19 cellular contexts compared by ENCODE assay signal in genomic region chr1:11279630-11280029, GRCh38. TPM values are rescaled to one million over a fixed set of nuclear protein-coding genes. Genes with fewer than 3 reads are reported as not detected.
DNase-seq lines count a peak whose midpoint lies in the region; ATAC-seq and TF ChIP-seq lines count a peak whose summit lies in the region.
"Had no signal": no experiment of that assay in that cellular context is flagged by ENCODE, and none has a peak within 500 bp of the region (broad histone marks: within the 10 kb centered on the region; RNA-seq: fewer than 3 reads in every experiment).

No MANE protein-coding gene starts in this region.

- peaks cover 53 to 71% (median 63%) of the 10 kb centered on the region in 10 experiments for H3K4me1 ChIP-seq in BLaER1 treated with 17β-estradiol and CSF1 and Interleukin-3, amounts not matched to agents 10 nM and 100 nM
- H3K4me1 ChIP-seq in CD8-positive, alpha-beta T cell (ENCODE audit: insufficient read depth, low read length): peaks cover 71% of the 10 kb centered on the region

- CTCF ChIA-PET in CD8-positive, alpha-beta T cell (lab: Charles Lee): interaction anchor here (0.6 to 1.7 kb wide), 3 partner anchors 17 to 106 kb away, joined by 3 to 8 read pairs (median 3); partner anchors contain the start of gene MTOR
- CTCF ChIA-PET in activated CD8-positive, alpha-beta T cell treated with anti-CD3 and anti-CD28 coated beads, Interleukin-2, amount 10 ng/mL, durations not matched to agents 7 days and 5 days (lab: Charles Lee): interaction anchor here (0.9 to 1.7 kb wide), 2 partner anchors 17 to 629 kb away, joined by 3 to 6 read pairs; partner anchors contain the start of gene MTOR

- DNase-seq in CD8-positive, alpha-beta T cell: no peak
- no peak for DNase-seq in activated CD8-positive, alpha-beta T cell treated with anti-CD3 and anti-CD28 coated beads, Interleukin-2, amount 10 ng/mL, durations not matched to agents 7 days and 5 days
- DNase-seq in memory B cell (ENCODE audit: low spot score in 2 of 2): no peak
- DNase-seq in central memory CD4-positive, alpha-beta T cell: no peak
- DNase-seq: activated effector memory CD4-positive, alpha-beta T cell treated with anti-CD3 and anti-CD28 coated beads, Interleukin-2, amount 50 U/mL, for 16 hours; AML-193; heart left ventricle; left ventricle myocardium superior; mucosa of descending colon; NCI-H2029 treated with DMSO at 0.1 percent for 48 hours; NK-92 treated with Interleukin-12 subunit alpha and Interleukin-12 subunit beta, amount 100 ng/mL, for 24 hours; retina; stimulated activated CD4-positive, alpha-beta T cell treated with anti-CD3 and anti-CD28 coated beads, Interleukin-12 subunit alpha, Interleukin-12 subunit beta, amount 100 ng/mL, for 4 hours; tibial artery had no signal

- peaks cover 0 to 77% (median 17%) of the 10 kb centered on the region in 11 experiments; a peak in 10 of 22 replicates for H4K20me1 ChIP-seq in BLaER1 treated with 17β-estradiol and CSF1 and Interleukin-3, amounts not matched to agents 10 nM and 100 nM

- TF ChIP-seq CTCF in CD8-positive, alpha-beta T cell (IDR thresholded peaks at IDR 0.05): no peak

- no peaks in the 10 kb centered on the region for H3K27me3 Mint-ChIP-seq in CD8-positive, alpha-beta T cell (ENCODE audit: low read depth)
- no peaks in the 10 kb centered on the region for H3K27me3 Mint-ChIP-seq in activated CD8-positive, alpha-beta T cell treated with anti-CD3 and anti-CD28 coated beads, Interleukin-2, amount 10 ng/mL, durations not matched to agents 7 days and 5 days (ENCODE audit: low read depth)
- H3K27me3 Mint-ChIP-seq in memory B cell: no peaks in the 10 kb centered on the region

- H3K27ac Mint-ChIP-seq in CD8-positive, alpha-beta T cell: peak overlapping the region; percentile 89
- peak overlapping the region; percentile 86 for H3K27ac Mint-ChIP-seq in activated CD8-positive, alpha-beta T cell treated with anti-CD3 and anti-CD28 coated beads, Interleukin-2, amount 10 ng/mL, durations not matched to agents 7 days and 5 days
- peak overlapping the region; percentile 51 for H3K27ac Mint-ChIP-seq in memory B cell

- H3K27me3 ChIP-seq in BLaER1 treated with 17β-estradiol and CSF1 and Interleukin-3, amounts not matched to agents 10 nM and 100 nM: no peaks in the 10 kb centered on the region
- no peaks in the 10 kb centered on the region for H3K27me3 ChIP-seq in CD8-positive, alpha-beta T cell (ENCODE audit: insufficient read depth, low read length)
- H3K27me3 ChIP-seq: heart left ventricle, tibial artery had no signal

- H3K9me3 Mint-ChIP-seq in CD8-positive, alpha-beta T cell: no peaks in the 10 kb centered on the region
- no peaks in the 10 kb centered on the region for H3K9me3 Mint-ChIP-seq in activated CD8-positive, alpha-beta T cell treated with anti-CD3 and anti-CD28 coated beads, Interleukin-2, amount 10 ng/mL, durations not matched to agents 7 days and 5 days (ENCODE audit: insufficient read depth)
- no peaks in the 10 kb centered on the region for H3K9me3 Mint-ChIP-seq in memory B cell

- peaks cover 58% of the 10 kb centered on the region for H3K36me3 Mint-ChIP-seq in CD8-positive, alpha-beta T cell
- H3K36me3 Mint-ChIP-seq in activated CD8-positive, alpha-beta T cell treated with anti-CD3 and anti-CD28 coated beads, Interleukin-2, amount 10 ng/mL, durations not matched to agents 7 days and 5 days (ENCODE audit: low read depth): peaks cover 77% of the 10 kb centered on the region
- H3K36me3 Mint-ChIP-seq in memory B cell: peaks cover 30% of the 10 kb centered on the region

- H3K4me1 Mint-ChIP-seq in CD8-positive, alpha-beta T cell (ENCODE audit: low read depth): peaks cover 78% of the 10 kb centered on the region
- H3K4me1 Mint-ChIP-seq in activated CD8-positive, alpha-beta T cell treated with anti-CD3 and anti-CD28 coated beads, Interleukin-2, amount 10 ng/mL, durations not matched to agents 7 days and 5 days (ENCODE audit: low read depth): peaks cover 83% of the 10 kb centered on the region
- peaks cover 47% of the 10 kb centered on the region for H3K4me1 Mint-ChIP-seq in memory B cell

- POLR2A ChIA-PET in CD8-positive, alpha-beta T cell (lab: Charles Lee): no interaction called here
- POLR2A ChIA-PET in activated CD8-positive, alpha-beta T cell treated with anti-CD3 and anti-CD28 coated beads, Interleukin-2, amount 10 ng/mL, durations not matched to agents 7 days and 5 days (lab: Charles Lee): interaction anchor here (0.7 kb wide), 1 partner anchor 181 kb away, joined by 3 read pairs; no protein-coding TSS in a partner anchor

- H3K9me3 ChIP-seq in BLaER1 treated with 17β-estradiol and CSF1 and Interleukin-3, amounts not matched to agents 10 nM and 100 nM (replicated peaks in 1 of 11): no peaks in the 10 kb centered on the region
- no peaks in the 10 kb centered on the region for H3K9me3 ChIP-seq in CD8-positive, alpha-beta T cell (ENCODE audit: low read length)
- H3K9me3 ChIP-seq: heart left ventricle, mucosa of descending colon, tibial artery had no signal

- H3K4me2 ChIP-seq in BLaER1 treated with 17β-estradiol and CSF1 and Interleukin-3, amounts not matched to agents 10 nM and 100 nM: peak overlapping the region in 10 of 11 experiments; percentile 53 to 77 (median 70); a peak in 15 of 22 replicates
- H3K4me2 ChIP-seq: KMS-11 had no signal

- peaks cover 20 to 82% (median 55%) of the 10 kb centered on the region in 11 experiments for H3K36me3 ChIP-seq in BLaER1 treated with 17β-estradiol and CSF1 and Interleukin-3, amounts not matched to agents 10 nM and 100 nM
- no peaks in the 10 kb centered on the region for H3K36me3 ChIP-seq in CD8-positive, alpha-beta T cell (ENCODE audit: insufficient read depth, low read length)

- H3K27ac ChIP-seq in BLaER1 treated with 17β-estradiol and CSF1 and Interleukin-3, amounts not matched to agents 10 nM and 100 nM: peak overlapping the region in 1 of 11 experiments; percentile 32; a peak in 1 of 22 replicates
- H3K27ac ChIP-seq in CD8-positive, alpha-beta T cell (ENCODE audit: low read depth, low read length): peak overlapping the region; percentile 10
- H3K27ac ChIP-seq: KMS-11, RWPE1, tibial artery had no signal

- intact Hi-C loops in CD8-positive, alpha-beta T cell (cut with DNase I, micrococcal nuclease): loop anchor here in 1 of 2 experiments (2.0 kb wide), 1 partner anchor 17 kb away; the partner anchor contains the start of gene MTOR

- no peak overlapping the region for H3K4me3 Mint-ChIP-seq in CD8-positive, alpha-beta T cell
- no peak overlapping the region for H3K4me3 Mint-ChIP-seq in activated CD8-positive, alpha-beta T cell treated with anti-CD3 and anti-CD28 coated beads, Interleukin-2, amount 10 ng/mL, durations not matched to agents 7 days and 5 days
- peak overlapping the region; percentile 7 for H3K4me3 Mint-ChIP-seq in memory B cell

- H3K9ac ChIP-seq in BLaER1 treated with 17β-estradiol and CSF1 and Interleukin-3, amounts not matched to agents 10 nM and 100 nM: no peak overlapping the region
- H3K9ac ChIP-seq: KMS-11 had no signal

- no peak overlapping the region for H3K4me3 ChIP-seq in BLaER1 treated with 17β-estradiol and CSF1 and Interleukin-3, amounts not matched to agents 10 nM and 100 nM
- H3K4me3 ChIP-seq in CD8-positive, alpha-beta T cell (ENCODE audit: low read depth, low read length): no peak overlapping the region
- H3K4me3 ChIP-seq: heart left ventricle, mucosa of descending colon, tibial artery had no signal

- ATAC-seq in CD8-positive, alpha-beta T cell: no peak
- no peak for ATAC-seq in activated CD8-positive, alpha-beta T cell treated with anti-CD3 and anti-CD28 coated beads, Interleukin-2, amount 10 ng/mL, durations not matched to agents 7 days and 5 days
- ATAC-seq in memory B cell (ENCODE audit: low read depth) (no peak), HG03521 (IDR thresholded peaks at IDR 0.05; ENCODE audit: unreplicated experiment) (no peak), HG02798 (IDR thresholded peaks at IDR 0.05; ENCODE audit: poor library complexity, unreplicated experiment) (no peak)
- ATAC-seq: heart left ventricle, left ventricle myocardium superior, mucosa of descending colon had no signal

RNA-seq across cellular contexts. Expression of gene UBIAD1, which starts 6.6 kb away (rescaled TPM):
- 10 to 100 TPM; 15.9 to 18.2 TPM for total RNA-seq in CD8-positive, alpha-beta T cell
- 10 to 100 TPM; 30.8 to 33.7 TPM for total RNA-seq in activated CD8-positive, alpha-beta T cell treated with anti-CD3 and anti-CD28 coated beads, Interleukin-2, amount 10 ng/mL, durations not matched to agents 7 days and 5 days

RNA-seq across cellular contexts. Expression of gene MTOR, which starts 17.3 kb away (rescaled TPM):
- total RNA-seq in CD8-positive, alpha-beta T cell: 10 to 100 TPM; 24.7 to 25.1 TPM
- 10 to 100 TPM; 55.9 to 57.5 TPM for total RNA-seq in activated CD8-positive, alpha-beta T cell treated with anti-CD3 and anti-CD28 coated beads, Interleukin-2, amount 10 ng/mL, durations not matched to agents 7 days and 5 days
